ENCODE assay signal across 1 cellular context in the genomic region with DNA sequence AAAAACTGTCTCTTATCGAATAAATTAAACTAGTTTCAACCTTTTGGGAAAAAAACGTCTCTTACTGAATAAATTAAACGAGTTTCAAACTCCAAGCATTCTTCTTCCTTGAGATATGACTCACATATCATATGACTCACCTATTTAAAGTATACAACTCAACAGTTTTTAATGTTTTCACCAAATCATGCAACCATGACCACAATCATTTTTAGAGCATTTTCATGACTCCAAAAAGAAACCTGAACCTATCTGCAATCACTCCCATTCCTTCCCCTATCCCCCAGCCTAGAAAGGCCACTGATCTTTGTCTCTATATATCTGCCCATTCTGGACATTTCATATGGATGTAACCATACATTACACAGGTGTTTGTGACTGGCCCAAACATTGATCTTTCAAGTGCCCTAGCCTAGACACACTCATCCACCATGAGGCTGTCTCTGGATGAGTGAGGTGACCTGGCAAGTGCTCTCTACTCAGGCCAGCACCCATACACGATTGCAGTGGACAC.
A peak's percentile ranks its signal among the peaks of the same experiment; 100 is the strongest.
TF ChIP-seq lines count a peak whose summit lies in the region.

No MANE protein-coding gene starts in this region.

TF ChIP-seq in K562, 482 proteins besides CTCF, POLR2A, EP300 and RAD21 (continued from another document):
- TF ChIP-seq TSHZ1 (CRISPR knock-in tag; IDR thresholded peaks at IDR 0.05), result no peak
- TF ChIP-seq JUN (IDR thresholded peaks at IDR 0.05; ENCODE audit: borderline replicate concordance, low read depth, low read length), result peak; percentile 69; the same call in 1 of the 2 replicates
- TF ChIP-seq JUN (CRISPR knock-in tag; IDR thresholded peaks at IDR 0.05; ENCODE audit: borderline replicate concordance), result no peak
- TF ChIP-seq C11orf30 (IDR thresholded peaks at IDR 0.05; ENCODE audit: low read depth), result peak; percentile 28; the same call in 1 of the 2 replicates
- no peak for TF ChIP-seq E2F5 (CRISPR knock-in tag; IDR thresholded peaks at IDR 0.05)
- 0 out of 4 replicates have a peak, but pooled peaks of 1 of the 2 experiments have one; percentile 14 for TF ChIP-seq RCOR1 (IDR thresholded peaks at IDR 0.05; ENCODE audit: borderline replicate concordance in 1 of 2, low read depth in 2 of 2, low read length in 2 of 2)
- TF ChIP-seq ZNF280B (CRISPR knock-in tag; IDR thresholded peaks at IDR 0.05), result no peak
- no peak for TF ChIP-seq SNIP1 (IDR thresholded peaks at IDR 0.05; ENCODE audit: low read depth)
- 0 out of 2 replicates have a peak, but pooled peaks have one; percentile 19 for TF ChIP-seq THRB (CRISPR knock-in tag; conservative IDR thresholded peaks at IDR 0.05)
- peak; percentile 38 for TF ChIP-seq RFX1 (IDR thresholded peaks at IDR 0.05)
- no peak for TF ChIP-seq SAP30 (IDR thresholded peaks at IDR 0.05; ENCODE audit: borderline replicate concordance, insufficient read depth, low read depth, low read length, poor library complexity, severe bottlenecking)
- no peak for TF ChIP-seq ELF4 (CRISPR knock-in tag; IDR thresholded peaks at IDR 0.05)
- TF ChIP-seq ZNF12 (CRISPR knock-in tag; IDR thresholded peaks at IDR 0.05), result no peak
- peak; percentile 86 for TF ChIP-seq JUND (IDR thresholded peaks at IDR 0.05; ENCODE audit: borderline replicate concordance, low read depth, low read length)
- TF ChIP-seq JUND (tag; IDR thresholded peaks at IDR 0.05; ENCODE audit: borderline replicate concordance, low read depth, low read length), result peak; percentile 84
- peak; percentile 31; the same call in 1 of the 2 replicates for TF ChIP-seq ZNF316 (IDR thresholded peaks at IDR 0.05)
- peak; percentile 65 for TF ChIP-seq DPF2 (IDR thresholded peaks at IDR 0.05)
- TF ChIP-seq MEF2D (tag; conservative IDR thresholded peaks at IDR 0.05; ENCODE audit: low read depth), result 0 out of 2 replicates have a peak, but pooled peaks have one; percentile 45
- 0 out of 2 replicates have a peak, but pooled peaks have one; percentile 13 for TF ChIP-seq EP400 (IDR thresholded peaks at IDR 0.05)
